28 cellular contexts compared by ENCODE assay signal in the genomic region with DNA sequence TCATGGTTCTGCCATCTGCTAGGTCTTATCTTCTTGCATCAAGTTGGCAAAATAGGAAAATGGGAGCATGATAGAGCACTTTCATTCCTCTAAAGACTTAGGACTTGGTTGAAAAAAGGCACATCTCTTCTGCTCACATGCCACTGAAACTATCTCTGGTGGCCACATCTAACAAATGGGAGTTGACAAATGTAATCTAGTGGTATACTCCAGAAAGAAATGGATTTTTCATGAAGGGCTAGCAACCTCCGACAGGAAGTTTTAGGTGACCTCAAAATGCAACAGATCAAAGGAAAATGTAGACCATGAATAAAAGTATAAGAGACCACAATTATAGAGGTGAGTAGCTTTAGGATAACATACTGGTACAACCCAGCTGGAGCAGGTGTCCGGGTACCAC.
"Had no signal": no experiment of that assay in that cellular context is flagged by ENCODE, and none has a peak within 500 bp of the region (broad histone marks: within the 10 kb centered on the region; RNA-seq: fewer than 3 reads in every experiment).

No MANE protein-coding gene starts in this region.

- H3K27me3 ChIP-seq: colonic mucosa, esophagus muscularis mucosa, foreskin keratinocyte, gastroesophageal sphincter, heart right ventricle, left lung, neural progenitor cell, right lobe of liver, tibial nerve, upper lobe of left lung had no signal

- H3K27ac ChIP-seq: colonic mucosa, esophagus muscularis mucosa, foreskin keratinocyte, gastroesophageal sphincter, heart right ventricle, left lung, neural progenitor cell, parathyroid adenoma, right lobe of liver, thoracic aorta, tibial nerve, upper lobe of left lung had no signal

- H3K27ac Mint-ChIP-seq: dendritic cell treated with granulocyte-macrophage colony-stimulating factor and Interleukin-4, amounts not matched to agents 40 ng/mL and 50 ng/mL, for 4 days; naive thymus-derived CD4-positive, alpha-beta T cell; nephron; neural progenitor cell; progenitor cell of endocrine pancreas had no signal

- H3K4me3 Mint-ChIP-seq: dendritic cell treated with granulocyte-macrophage colony-stimulating factor and Interleukin-4, amounts not matched to agents 40 ng/mL and 50 ng/mL, for 4 days; naive thymus-derived CD4-positive, alpha-beta T cell; nephron; neural progenitor cell had no signal

- H3K4me3 ChIP-seq: colonic mucosa, esophagus muscularis mucosa, gastroesophageal sphincter, heart right ventricle, left lung, neural progenitor cell, right lobe of liver, thoracic aorta, tibial nerve, upper lobe of left lung had no signal

- H3K36me3 ChIP-seq: colonic mucosa, esophagus muscularis mucosa, gastroesophageal sphincter, heart right ventricle, left lung, neural progenitor cell, right lobe of liver, thoracic aorta, tibial nerve, upper lobe of left lung had no signal

- H2AFZ ChIP-seq: neural progenitor cell, parathyroid adenoma had no signal

- H3K4me1 ChIP-seq: colonic mucosa, parathyroid adenoma, right lobe of liver, upper lobe of left lung had no signal

- H3K9ac ChIP-seq: neural progenitor cell, parathyroid adenoma had no signal

- H3K9me3 Mint-ChIP-seq: dendritic cell treated with granulocyte-macrophage colony-stimulating factor and Interleukin-4, amounts not matched to agents 40 ng/mL and 50 ng/mL, for 4 days; nephron had no signal

- H3K9me3 ChIP-seq: colonic mucosa, esophagus muscularis mucosa, gastroesophageal sphincter, left lung, right lobe of liver, thoracic aorta, tibial nerve, upper lobe of left lung had no signal

- ATAC-seq: foreskin keratinocyte; gastroesophageal sphincter; heart right ventricle; left cardiac atrium; left lung; naive thymus-derived CD4-positive, alpha-beta T cell; right lobe of liver had no signal

- DNase-seq: colonic mucosa; effector memory CD4-positive, alpha-beta T cell; foreskin keratinocyte; glutamatergic neuron; heart right ventricle; hippocampal formation; left cardiac atrium; left lung; midbrain; naive thymus-derived CD4-positive, alpha-beta T cell; right lobe of liver; small intestine; stimulated activated CD4-positive, alpha-beta T cell treated with anti-CD3 and anti-CD28 coated beads, Interleukin-15, amount 100 ng/mL, for 24 hours; stimulated activated CD4-positive, alpha-beta T cell treated with anti-CD3 and anti-CD28 coated beads, Interleukin-2, amount 100 ng/mL, for 48 hours; stimulated activated naive CD4-positive, alpha-beta T cell treated with Interleukin-2 at 50 U/mL for 16 hours; upper lobe of left lung had no signal

- H3K4me2 ChIP-seq: neural progenitor cell had no signal

- FAIRE-seq: endothelial cell of umbilical vein, islet of Langerhans, small intestine, urothelium cell line had no signal

- H3K27me3 Mint-ChIP-seq: progenitor cell of endocrine pancreas had no signal
